9 cellular contexts compared by ENCODE assay signal in genomic region chr9:117825609-117826347, GRCh38.
DNase-seq lines count a peak whose midpoint lies in the region; ATAC-seq and TF ChIP-seq lines count a peak whose summit lies in the region.
"Had no signal": no experiment of that assay in that cellular context is flagged by ENCODE, and none has a peak within 500 bp of the region (broad histone marks: within the 10 kb centered on the region; RNA-seq: fewer than 3 reads in every experiment).

No MANE protein-coding gene starts in this region.

- no peaks in the 10 kb centered on the region for H4K20me1 ChIP-seq in BLaER1

- TF ChIP-seq CTCF in type B pancreatic cell (conservative IDR thresholded peaks at IDR 0.05), result no peak

- H3K9me3 Mint-ChIP-seq in type B pancreatic cell, result no peaks in the 10 kb centered on the region

- no peak overlapping the region for H2BK5ac ChIP-seq in mesenchymal stem cell (ENCODE audit: low read depth, low read length, poor library complexity, severe bottlenecking)

- H4K8ac ChIP-seq in mesenchymal stem cell (ENCODE audit: low read length), result no peak overlapping the region

- H2BK12ac ChIP-seq in mesenchymal stem cell (ENCODE audit: low read length in 2 of 2), result no peak overlapping the region

- H3K4me3 Mint-ChIP-seq in type B pancreatic cell, result no peak overlapping the region

- H3K4me2 ChIP-seq in BLaER1 (peak overlapping the region; percentile 39), mesenchymal stem cell (ENCODE audit: low read length, poor library complexity, severe bottlenecking) (no peak overlapping the region)

- H3K4me1 ChIP-seq in BLaER1 (peaks cover 17% of the 10 kb centered on the region), mesenchymal stem cell (ENCODE audit: control insufficient read depth, insufficient read depth, low read depth, low read length) (peaks cover 10% of the 10 kb centered on the region)

- no peaks in the 10 kb centered on the region for H3K27me3 Mint-ChIP-seq in type B pancreatic cell

- H3K9ac ChIP-seq in BLaER1, result no peak overlapping the region
- H3K9ac ChIP-seq in mesenchymal stem cell (ENCODE audit: low read length), result no peak overlapping the region

- H3K18ac ChIP-seq in mesenchymal stem cell (ENCODE audit: low read depth in 1 of 2, low read length in 2 of 2), result no peak overlapping the region

- H3K27ac Mint-ChIP-seq in type B pancreatic cell, result no peak overlapping the region

- H3K36me3 Mint-ChIP-seq in type B pancreatic cell, result no peaks in the 10 kb centered on the region

- no peak overlapping the region for H3K4me3 ChIP-seq in BLaER1
- no peak overlapping the region for H3K4me3 ChIP-seq in mesenchymal stem cell (ENCODE audit: insufficient read depth in 1 of 2, low read depth in 1 of 2, low read length in 2 of 2)

- DNase-seq in activated CD8-positive, alpha-beta memory T cell treated with anti-CD3 and anti-CD28 coated beads, Interleukin-2, amount 50 U/mL, for 24 hours (ENCODE audit: extremely low read depth), result peak; percentile 1
- DNase-seq in stimulated activated CD4-positive, alpha-beta T cell treated with anti-CD3 and anti-CD28 coated beads, Interleukin-4, amount 100 ng/mL, for 1 hour, result peak; percentile 15
- no peak for DNase-seq in hepatic stellate cell (ENCODE audit: low spot score)
- no peak for DNase-seq in mesenchymal stem cell
- no peak for DNase-seq in type B pancreatic cell (ENCODE audit: extremely low spot score, unreplicated experiment)

- H3K4me1 Mint-ChIP-seq in type B pancreatic cell (ENCODE audit: unreplicated experiment), result no peaks in the 10 kb centered on the region

- H3K27me3 ChIP-seq in BLaER1 (no peaks in the 10 kb centered on the region), mesenchymal stem cell (ENCODE audit: control insufficient read depth in 1 of 2, insufficient read depth in 1 of 2, low read length in 2 of 2) (no peaks in the 10 kb centered on the region)

- no peak overlapping the region for H2BK15ac ChIP-seq in mesenchymal stem cell (ENCODE audit: low read depth, poor library complexity, severe bottlenecking)

- no peak overlapping the region for H2AFZ ChIP-seq in mesenchymal stem cell (ENCODE audit: low read depth, low read length)

- no peak overlapping the region for H3K4ac ChIP-seq in mesenchymal stem cell (ENCODE audit: low read depth in 1 of 2, low read length in 2 of 2)

- H3K27ac ChIP-seq in BLaER1, result no peak overlapping the region
- H3K27ac ChIP-seq in mesenchymal stem cell (ENCODE audit: low read length, poor library complexity, severe bottlenecking), result no peak overlapping the region
- H3K27ac ChIP-seq: C4-2B had no signal

- no peak overlapping the region for H3K23ac ChIP-seq in mesenchymal stem cell (ENCODE audit: low read length in 2 of 2)

- H2AK5ac ChIP-seq in mesenchymal stem cell (ENCODE audit: low read length, severe bottlenecking), result no peak overlapping the region

- H3K36me3 ChIP-seq in BLaER1 (no peaks in the 10 kb centered on the region), mesenchymal stem cell (ENCODE audit: control insufficient read depth in 1 of 2, insufficient read depth in 2 of 2, low read depth in 1 of 2, low read length in 2 of 2) (no peaks in the 10 kb centered on the region)

- H3K14ac ChIP-seq in mesenchymal stem cell (ENCODE audit: low read length in 2 of 2), result no peak overlapping the region

- 63% methylated on average over 3 of the region's 4 CpGs for WGBS in mesenchymal stem cell

- no peaks in the 10 kb centered on the region for H3K79me1 ChIP-seq in mesenchymal stem cell (replicated peaks; ENCODE audit: low read length, poor library complexity, severe bottlenecking)

- H3K9me3 ChIP-seq in BLaER1 (no peaks in the 10 kb centered on the region), mesenchymal stem cell (ENCODE audit: control insufficient read depth, low read length) (no peaks in the 10 kb centered on the region)

- H4K91ac ChIP-seq in mesenchymal stem cell (ENCODE audit: low read length), result no peak overlapping the region

- H2BK120ac ChIP-seq in mesenchymal stem cell (ENCODE audit: low read depth, low read length), result no peak overlapping the region

- peak; percentile 99 for ATAC-seq in GM21360 (IDR thresholded peaks at IDR 0.05; ENCODE audit: unreplicated experiment)
- peak; percentile 97 for ATAC-seq in HG03558 (IDR thresholded peaks at IDR 0.05; ENCODE audit: extremely low read depth, unreplicated experiment)

Comparison
In these comparisons a context has a peak if more than half of its experiments do, and no peak if none do; other contexts are left out.
1. DNase-seq: peak in activated CD8-positive, alpha-beta memory T cell treated with anti-CD3 and anti-CD28 coated beads, Interleukin-2, amount 50 U/mL, for 24 hours (single experiment) and stimulated activated CD4-positive, alpha-beta T cell treated with anti-CD3 and anti-CD28 coated beads, Interleukin-4, amount 100 ng/mL, for 1 hour (single experiment); none in hepatic stellate cell (single experiment), mesenchymal stem cell (single experiment) and type B pancreatic cell (single experiment).